In the genomic region with DNA sequence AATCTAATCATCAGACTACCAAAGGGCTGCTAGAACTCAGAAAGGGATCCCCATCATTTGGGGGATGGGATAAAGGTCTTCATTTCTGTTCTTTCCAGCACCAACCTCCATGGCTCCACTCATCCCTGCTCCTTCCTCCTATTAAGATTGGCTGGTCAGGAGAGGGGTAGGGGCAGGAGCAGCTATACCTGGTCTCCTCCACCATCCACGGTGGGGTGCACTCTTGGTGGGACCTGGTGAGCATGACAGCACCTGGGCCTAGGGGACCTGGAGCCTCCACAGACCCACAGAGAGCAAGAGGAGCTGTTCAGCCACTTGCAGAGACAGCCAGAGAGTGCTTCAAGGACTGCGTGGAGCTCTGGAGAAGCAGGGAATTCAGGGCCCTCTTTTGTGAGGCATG, we compare ENCODE assay signal across 17 cellular contexts. TPM values are rescaled to one million over a fixed set of nuclear protein-coding genes. Genes with fewer than 3 reads are reported as not detected.
DNase-seq lines count a peak whose midpoint lies in the region; ATAC-seq and TF ChIP-seq lines count a peak whose summit lies in the region.
"Had no signal": no experiment of that assay in that cellular context is flagged by ENCODE, and none has a peak within 500 bp of the region (broad histone marks: within the 10 kb centered on the region; RNA-seq: fewer than 3 reads in every experiment).

No MANE protein-coding gene starts in this region.

- peaks cover 33 to 36% of the 10 kb centered on the region in 2 donors for H3K27me3 ChIP-seq in right atrium auricular region
- H3K27me3 ChIP-seq in right cardiac atrium (ENCODE audit: control insufficient read depth, insufficient read depth) = no peaks in the 10 kb centered on the region
- H3K27me3 ChIP-seq in esophagus muscularis mucosa = peaks cover 18 to 98% (median 61%) of the 10 kb centered on the region in 4 donors
- H3K27me3 ChIP-seq in PC-9 (ENCODE audit: insufficient read depth, low read depth) = no peaks in the 10 kb centered on the region

- H3K79me2 ChIP-seq in PC-9 (ENCODE audit: low read depth) = no peaks in the 10 kb centered on the region

- H4K20me1 ChIP-seq in PC-9 (ENCODE audit: insufficient read depth) = no peaks in the 10 kb centered on the region

- peak; percentile 58 for DNase-seq in activated CD8-positive, alpha-beta memory T cell treated with anti-CD3 and anti-CD28 coated beads for 24 hours
- no peak for DNase-seq in activated CD8-positive, alpha-beta memory T cell treated with anti-CD3 and anti-CD28 coated beads, Interleukin-2, amount 50 U/mL, for 4 hours
- DNase-seq in right atrium auricular region (ENCODE audit: low spot score) = peak; percentile 43
- DNase-seq in right cardiac atrium = no peak
- DNase-seq in esophagus muscularis mucosa (ENCODE audit: extremely low spot score) = peak; percentile 62
- no peak for DNase-seq in PC-9
- DNase-seq in iPS-NIHi7 (ENCODE audit: extremely low spot score) = no peak
- no peak for DNase-seq in LoVo (ENCODE audit: low spot score)
- DNase-seq: 8988T; AML-193; Caco-2; CD8-positive, alpha-beta memory T cell; DND-41; GDM1 had no signal

- H2AFZ ChIP-seq in PC-9 = no peak overlapping the region

- H3K9me3 ChIP-seq in right atrium auricular region (no peaks in the 10 kb centered on the region), right cardiac atrium (ENCODE audit: control insufficient read depth, low read length) (no peaks in the 10 kb centered on the region), esophagus muscularis mucosa (no peaks in the 10 kb centered on the region), PC-9 (ENCODE audit: insufficient read depth, low read depth) (no peaks in the 10 kb centered on the region)
- H3K9me3 ChIP-seq: Caco-2, HAP-1 had no signal

- TF ChIP-seq POLR2A in esophagus muscularis mucosa (IDR thresholded peaks at IDR 0.05; ENCODE audit: low read depth) = no peak

- no peak for ATAC-seq in right cardiac atrium

- 49% methylated on average over 2 of the region's 2 CpGs for WGBS in right cardiac atrium
- 33% methylated on average over 1 of the region's 2 CpGs for WGBS in esophagus muscularis mucosa

- H3K4me3 ChIP-seq in right atrium auricular region (no peak overlapping the region), right cardiac atrium (ENCODE audit: low read length) (no peak overlapping the region), esophagus muscularis mucosa (no peak overlapping the region), PC-9 (no peak overlapping the region)
- H3K4me3 ChIP-seq: BLaER1, HAP-1 had no signal

- intact Hi-C loops in right cardiac atrium (cut with DNase I) = loop anchor here in 2 of 4 donors (2.0 to 5.0 kb wide), 2 partner anchors 81 to 82 kb away; no protein-coding TSS in a partner anchor
- intact Hi-C loops in esophagus muscularis mucosa (cut with DNase I) = no loop called here
- intact Hi-C loops in PC-9 (cut with micrococcal nuclease; ENCODE audit: unreplicated experiment) = loop anchor here (2.0 to 10.0 kb wide), 4 partner anchors 69 to 1399 kb away; no protein-coding TSS in a partner anchor

- peaks cover 0 to 13% of the 10 kb centered on the region in 2 donors for H3K4me1 ChIP-seq in right atrium auricular region
- H3K4me1 ChIP-seq in right cardiac atrium (ENCODE audit: control insufficient read depth, insufficient read depth, low read length) = no peaks in the 10 kb centered on the region
- peaks cover 12 to 16% (median 13%) of the 10 kb centered on the region in 4 donors for H3K4me1 ChIP-seq in esophagus muscularis mucosa
- H3K4me1 ChIP-seq in PC-9 (replicated peaks; ENCODE audit: insufficient read depth) = peaks cover 24% of the 10 kb centered on the region
- H3K4me1 ChIP-seq: Caco-2, HAP-1 had no signal

- TF ChIP-seq CTCF in right atrium auricular region (IDR thresholded peaks at IDR 0.05) = no peak
- TF ChIP-seq CTCF in esophagus muscularis mucosa (IDR thresholded peaks at IDR 0.05) = no peak
- no peak for TF ChIP-seq CTCF in PC-9 (conservative IDR thresholded peaks at IDR 0.05)

- CTCF ChIA-PET in PC-9 (lab: Charles Lee) = interaction anchor here (0.5 kb wide), 1 partner anchor 107 kb away, joined by 3 read pairs; no protein-coding TSS in a partner anchor

- H3K36me3 ChIP-seq in right atrium auricular region (no peaks in the 10 kb centered on the region), esophagus muscularis mucosa (no peaks in the 10 kb centered on the region), PC-9 (ENCODE audit: low read depth) (no peaks in the 10 kb centered on the region)
- H3K36me3 ChIP-seq: BLaER1, HAP-1 had no signal

- no peak for TF ChIP-seq EP300 in esophagus muscularis mucosa (IDR thresholded peaks at IDR 0.05)

- POLR2A ChIA-PET in PC-9 (lab: Charles Lee; ENCODE audit: unreplicated experiment) = no interaction called here

- H3K9me2 ChIP-seq in PC-9 (ENCODE audit: insufficient read depth) = no peaks in the 10 kb centered on the region

- H3K4me2 ChIP-seq in PC-9 = no peak overlapping the region
- H3K4me2 ChIP-seq: BLaER1 had no signal

- H3K27ac ChIP-seq in right atrium auricular region = no peak overlapping the region
- no peak overlapping the region for H3K27ac ChIP-seq in right cardiac atrium (ENCODE audit: low read length)
- no peak overlapping the region for H3K27ac ChIP-seq in esophagus muscularis mucosa (replicated peaks in 1 of 4)
- H3K27ac ChIP-seq in PC-9 = no peak overlapping the region
- H3K27ac ChIP-seq: BLaER1 had no signal

- no TSS peak for BruUV-seq in PC-9 (replicated peaks; lab: Mats Ljungman, UMichigan)

- H3F3A ChIP-seq in PC-9 (ENCODE audit: insufficient read depth, low read depth) = no peaks in the 10 kb centered on the region; the same call in 1 of the 2 replicates

RNA-seq across cellular contexts. Expression of gene ULBP2, which starts 6.1 kb away (rescaled TPM):
- total RNA-seq in right atrium auricular region (1 to 10 TPM in 1 of 2 donors, under 1 TPM in 1; 0.82 to 2.4 TPM), right cardiac atrium (1 to 10 TPM in 3 of 4 donors, under 1 TPM in 1; 0.31 to 1.2 (median 1.1) TPM), esophagus muscularis mucosa (under 1 TPM in 1 of 4 donors, not detected in 3; 0.39 TPM), PC-9 (2021) (2.9 and 4.4 TPM in 2 replicates)
- 1.1 TPM for polyA plus RNA-seq in right cardiac atrium
- total RNA-seq: H1 had no signal

RNA-seq across cellular contexts. Expression of gene RAET1G, which starts 12.7 kb away (rescaled TPM):
- 1 to 10 TPM; 1.5 to 1.6 TPM for total RNA-seq in right atrium auricular region
- total RNA-seq in right cardiac atrium = under 1 TPM in 1 of 4 donors, not detected in 3; 0.43 TPM
- 0.20 TPM for polyA plus RNA-seq in right cardiac atrium
- total RNA-seq in esophagus muscularis mucosa = under 1 TPM in 2 of 4 donors, not detected in 2; 0.29 to 0.32 TPM
- total RNA-seq in PC-9 (2021) = 0.88 TPM in 1 of 2 replicates, not detected in the other
- total RNA-seq: Caco-2; CD8-positive, alpha-beta memory T cell; H1 had no signal
- polyA plus RNA-seq: CD8-positive, alpha-beta memory T cell had no signal

RNA-seq across cellular contexts. Expression of gene ULBP1, which starts 28.1 kb away (rescaled TPM):
- total RNA-seq in right atrium auricular region = under 1 TPM; 0.11 to 0.31 TPM
- under 1 TPM in 3 of 4 donors, not detected in 1; 0.20 to 0.22 (median 0.21) TPM for total RNA-seq in right cardiac atrium
- 0.20 TPM for polyA plus RNA-seq in right cardiac atrium
- under 1 TPM in 1 of 4 donors, not detected in 3; 0.17 TPM for total RNA-seq in esophagus muscularis mucosa
- total RNA-seq in PC-9 (2021) = 2.8 and 3.3 TPM in 2 replicates
- polyA plus RNA-seq: CD8-positive, alpha-beta memory T cell had no signal

RNA-seq across cellular contexts. Expression of gene RAET1E, which starts 37.8 kb away (rescaled TPM):
- 1 to 10 TPM in 1 of 2 donors, under 1 TPM in 1; 0.52 to 4.3 TPM for total RNA-seq in right atrium auricular region
- total RNA-seq in right cardiac atrium = under 1 TPM; 0.17 to 0.45 (median 0.39) TPM
- polyA plus RNA-seq in right cardiac atrium = 0.41 TPM
- under 1 TPM in 1 of 4 donors, not detected in 3; 0.29 TPM for total RNA-seq in esophagus muscularis mucosa
- total RNA-seq in PC-9 (2021) = 0.20 TPM in 1 of 2 replicates, not detected in the other
- total RNA-seq: Caco-2; CD8-positive, alpha-beta memory T cell; H1 had no signal
- polyA plus RNA-seq: CD8-positive, alpha-beta memory T cell; H1 had no signal

Comparison
In these comparisons a context has a peak if more than half of its experiments do, and no peak if none do; other contexts are left out.
1. DNase-seq: peak in activated CD8-positive, alpha-beta memory T cell treated with anti-CD3 and anti-CD28 coated beads for 24 hours (single experiment), right atrium auricular region (single experiment) and esophagus muscularis mucosa (single experiment); none in activated CD8-positive, alpha-beta memory T cell treated with anti-CD3 and anti-CD28 coated beads, Interleukin-2, amount 50 U/mL, for 4 hours (single experiment), right cardiac atrium (0 of 3), PC-9 (0 of 2), iPS-NIHi7 (single experiment) and LoVo (single experiment).